ENCODE assay signal across 13 cellular contexts in the genomic region with DNA sequence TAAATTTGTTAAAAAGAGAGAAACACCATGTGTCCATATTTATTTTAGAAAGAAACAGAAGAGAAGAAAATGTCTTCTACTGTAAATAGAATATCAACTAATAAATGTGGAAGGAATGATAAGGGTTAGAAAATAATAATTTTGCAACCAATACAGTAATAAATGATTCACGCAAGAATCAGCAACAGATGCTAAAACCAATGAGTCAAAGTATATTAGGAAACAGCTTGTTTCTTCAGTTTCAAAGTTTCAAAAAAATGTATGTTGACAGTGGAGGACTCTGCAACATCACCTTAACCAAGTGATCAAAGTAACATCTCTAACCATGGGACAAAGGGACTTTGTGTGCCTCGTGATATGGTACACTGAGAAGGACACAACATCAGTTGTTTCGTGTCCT.
DNase-seq lines count a peak whose midpoint lies in the region; ATAC-seq and TF ChIP-seq lines count a peak whose summit lies in the region.
"Had no signal": no experiment of that assay in that cellular context is flagged by ENCODE, and none has a peak within 500 bp of the region (broad histone marks: within the 10 kb centered on the region; RNA-seq: fewer than 3 reads in every experiment).

No MANE protein-coding gene starts in this region.

- H3K36me3 ChIP-seq in prostate gland: no peaks in the 10 kb centered on the region
- H3K36me3 ChIP-seq: BLaER1 had no signal

- no peaks in the 10 kb centered on the region for H3K9me3 ChIP-seq in prostate gland

- ATAC-seq in activated CD4-positive, CD25-positive, alpha-beta regulatory T cell treated with anti-CD3 and anti-CD28 coated beads, Interleukin-2, amount 50 U/mL, for 24 hours: no peak

- intact Hi-C loops in prostate gland (cut with DNase I): no loop called here

- no peak overlapping the region for H3K27ac ChIP-seq in prostate gland
- H3K27ac ChIP-seq: BLaER1 had no signal

- H3K4me3 ChIP-seq in prostate gland: no peak overlapping the region
- H3K4me3 ChIP-seq: BLaER1 had no signal

- no peaks in the 10 kb centered on the region for H3K4me1 ChIP-seq in prostate gland (replicated peaks)
- H3K4me1 ChIP-seq: BLaER1 had no signal

- no peak for TF ChIP-seq CTCF in prostate gland (IDR thresholded peaks at IDR 0.05)

- no peak for TF ChIP-seq POLR2A in prostate gland (IDR thresholded peaks at IDR 0.05)

- H3K27me3 ChIP-seq in prostate gland (replicated peaks; ENCODE audit: insufficient read depth): no peaks in the 10 kb centered on the region
- H3K27me3 ChIP-seq: BLaER1 had no signal

- DNase-seq in ELR (ENCODE audit: low read depth) (peak; percentile 50), HS-5 (ENCODE audit: low read depth) (peak; percentile 47), fibroblast of gingiva (ENCODE audit: low read depth) (peak; percentile 45), prostate gland (ENCODE audit: low spot score) (no peak), NCI-H526 (lab: John Stamatoyannopoulos, UW) (no peak), T-helper 9 cell (no peak)
- DNase-seq: CD4-positive, alpha-beta memory T cell; DMS153; DMS79; GF-D8; H9 had no signal

- WGBS in prostate gland: 65% methylated on average over 3 of the region's 3 CpGs

Comparison
In these comparisons a context has a peak if more than half of its experiments do, and no peak if none do; other contexts are left out.
1. DNase-seq: peak in ELR (single experiment), HS-5 (single experiment) and fibroblast of gingiva (single experiment); none in prostate gland (single experiment), NCI-H526 (0 of 2) and T-helper 9 cell (single experiment).